In the genomic region with DNA sequence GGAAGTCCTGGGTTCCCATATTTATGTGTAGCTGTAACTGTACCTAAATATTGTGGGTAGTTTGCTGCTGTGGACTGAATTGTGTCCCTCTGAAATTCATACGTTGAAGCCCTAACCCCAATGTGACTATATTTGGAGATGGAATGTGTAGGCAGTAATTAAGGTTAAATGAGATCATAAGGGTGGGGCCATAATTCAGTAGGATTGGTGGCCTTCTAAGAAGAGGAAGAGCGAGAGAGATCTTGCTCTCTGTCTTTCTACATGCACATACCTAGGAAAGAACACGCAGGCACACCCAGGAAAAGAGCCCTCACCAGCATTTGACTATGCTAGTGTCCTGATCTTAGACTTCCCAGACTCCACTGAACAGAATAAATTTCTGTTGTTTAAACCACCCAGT, we compare ENCODE assay signal across 27 cellular contexts.
"Had no signal": no experiment of that assay in that cellular context is flagged by ENCODE, and none has a peak within 500 bp of the region (broad histone marks: within the 10 kb centered on the region; RNA-seq: fewer than 3 reads in every experiment).

No MANE protein-coding gene starts in this region.

- DNase-seq: stimulated activated CD4-positive, alpha-beta T cell treated with anti-CD3 and anti-CD28 coated beads, Interleukin-2, amount 100 ng/mL, for 48 hours; stimulated activated CD4-positive, alpha-beta T cell treated with anti-CD3 and anti-CD28 coated beads, Interleukin-4, amount 100 ng/mL, for 1 hour; stimulated activated CD4-positive, alpha-beta T cell treated with anti-CD3 and anti-CD28 coated beads, Interleukin-4, amount 100 ng/mL, for 24 hours; stimulated activated CD4-positive, alpha-beta T cell treated with anti-CD3 and anti-CD28 coated beads, Interleukin-4, amount 100 ng/mL, for 4 hours; stimulated activated CD8-positive, alpha-beta memory T cell treated with anti-CD3 and anti-CD28 coated beads, Interleukin-4, amount 100 ng/mL, for 48 hours; stimulated activated naive B cell treated with anti-CD40 and anti-IgM and Interleukin-4, amounts not matched to agents 10 μg/mL and 1 μg/mL and 100 μg/mL, for 72 hours; stimulated activated naive CD4-positive, alpha-beta T cell; stimulated activated naive CD4-positive, alpha-beta T cell treated with Interleukin-2 at 50 U/mL for 16 hours; stimulated activated naive CD8-positive, alpha-beta T cell treated with anti-CD3 and anti-CD28 coated beads, Interleukin-15, amount 100 ng/mL, for 72 hours; stimulated activated naive CD8-positive, alpha-beta T cell treated with anti-CD3 and anti-CD28 coated beads, Interleukin-15, Interleukin-2, amounts not matched to agents 100 U/mL and 50 U/mL, for 24 hours; stomach; substantia nigra; testis; thyroid gland; tibial artery; transverse colon; trophoblast cell; upper lobe of left lung; upper lobe of right lung; uterus had no signal

- H3K9me3 Mint-ChIP-seq: stimulated activated effector memory CD8-positive, alpha-beta T cell treated with anti-CD3 and anti-CD28 coated beads, Interleukin-12 subunit alpha, Interleukin-12 subunit beta, amount 100 ng/mL, for 72 hours; stimulated activated naive CD8-positive, alpha-beta T cell treated with anti-CD3 and anti-CD28 coated beads, Interleukin-15, amount 100 ng/mL, for 72 hours; stimulated activated naive CD8-positive, alpha-beta T cell treated with anti-CD3 and anti-CD28 coated beads, Interleukin-15, Interleukin-2, amounts not matched to agents 100 ng/mL and 50 ng/mL, for 24 hours had no signal

- H3K4me1 Mint-ChIP-seq: stimulated activated effector memory CD8-positive, alpha-beta T cell treated with anti-CD3 and anti-CD28 coated beads, Interleukin-12 subunit alpha, Interleukin-12 subunit beta, amount 100 ng/mL, for 72 hours; stimulated activated naive B cell treated with anti-CD40 and anti-IgM and Interleukin-4, amounts not matched to agents 10 μg/mL and 1 μg/mL and 100 μg/mL, for 72 hours; stimulated activated naive CD8-positive, alpha-beta T cell treated with anti-CD3 and anti-CD28 coated beads, Interleukin-15, amount 100 ng/mL, for 72 hours had no signal

- H3K27ac ChIP-seq: stomach, testis, thoracic aorta, thyroid gland, tibial artery, tibial nerve, transverse colon, upper lobe of left lung, upper lobe of right lung, uterus, vagina had no signal

- H3K4me3 Mint-ChIP-seq: stimulated activated effector memory CD8-positive, alpha-beta T cell treated with anti-CD3 and anti-CD28 coated beads, Interleukin-12 subunit alpha, Interleukin-12 subunit beta, amount 100 ng/mL, for 72 hours; stimulated activated memory B cell treated with anti-CD40 and anti-IgM and Interleukin-4, amounts not matched to agents 10 μg/mL and 1 μg/mL and 100 μg/mL, for 72 hours; stimulated activated naive B cell treated with anti-CD40 and anti-IgM and Interleukin-4, amounts not matched to agents 10 μg/mL and 1 μg/mL and 100 μg/mL, for 72 hours; stimulated activated naive CD8-positive, alpha-beta T cell treated with anti-CD3 and anti-CD28 coated beads, Interleukin-15, amount 100 ng/mL, for 72 hours; stimulated activated naive CD8-positive, alpha-beta T cell treated with anti-CD3 and anti-CD28 coated beads, Interleukin-15, Interleukin-2, amounts not matched to agents 100 ng/mL and 50 ng/mL, for 24 hours; type B pancreatic cell had no signal

- H3K27ac Mint-ChIP-seq: stimulated activated effector memory CD8-positive, alpha-beta T cell treated with anti-CD3 and anti-CD28 coated beads, Interleukin-12 subunit alpha, Interleukin-12 subunit beta, amount 100 ng/mL, for 72 hours; stimulated activated memory B cell treated with anti-CD40 and anti-IgM and Interleukin-4, amounts not matched to agents 10 μg/mL and 1 μg/mL and 100 μg/mL, for 72 hours; stimulated activated naive B cell treated with anti-CD40 and anti-IgM and Interleukin-4, amounts not matched to agents 10 μg/mL and 1 μg/mL and 100 μg/mL, for 72 hours; stimulated activated naive CD8-positive, alpha-beta T cell treated with anti-CD3 and anti-CD28 coated beads, Interleukin-15, amount 100 ng/mL, for 72 hours; stimulated activated naive CD8-positive, alpha-beta T cell treated with anti-CD3 and anti-CD28 coated beads, Interleukin-15, Interleukin-2, amounts not matched to agents 100 ng/mL and 50 ng/mL, for 24 hours; type B pancreatic cell had no signal

- H3K4me3 ChIP-seq: stomach, testis, thoracic aorta, thyroid gland, tibial artery, tibial nerve, transverse colon, upper lobe of left lung, upper lobe of right lung, uterus, vagina had no signal

- H3K9me3 ChIP-seq: stomach, testis, thoracic aorta, thyroid gland, tibial artery, tibial nerve, transverse colon, upper lobe of left lung, upper lobe of right lung, uterus, vagina had no signal

- H3K36me3 ChIP-seq: stomach, thoracic aorta, thyroid gland, tibial artery, tibial nerve, transverse colon, upper lobe of left lung, upper lobe of right lung, uterus, vagina had no signal

- H3K36me3 Mint-ChIP-seq: stimulated activated effector memory CD8-positive, alpha-beta T cell treated with anti-CD3 and anti-CD28 coated beads, Interleukin-12 subunit alpha, Interleukin-12 subunit beta, amount 100 ng/mL, for 72 hours; stimulated activated memory B cell treated with anti-CD40 and anti-IgM and Interleukin-4, amounts not matched to agents 10 μg/mL and 1 μg/mL and 100 μg/mL, for 72 hours; stimulated activated naive B cell treated with anti-CD40 and anti-IgM and Interleukin-4, amounts not matched to agents 10 μg/mL and 1 μg/mL and 100 μg/mL, for 72 hours; type B pancreatic cell had no signal

- H3K27me3 Mint-ChIP-seq: stimulated activated naive B cell treated with anti-CD40 and anti-IgM and Interleukin-4, amounts not matched to agents 10 μg/mL and 1 μg/mL and 100 μg/mL, for 72 hours; type B pancreatic cell had no signal

- H3K4me1 ChIP-seq: stomach, testis, thyroid gland, tibial artery, tibial nerve, transverse colon, upper lobe of left lung, upper lobe of right lung, uterus, vagina had no signal

- H3K27me3 ChIP-seq: stomach, testis, thyroid gland, tibial artery, tibial nerve, transverse colon, upper lobe of left lung, upper lobe of right lung, uterus, vagina had no signal

- ATAC-seq: stimulated activated effector memory CD8-positive, alpha-beta T cell treated with anti-CD3 and anti-CD28 coated beads, Interleukin-12 subunit alpha, Interleukin-12 subunit beta, amount 100 ng/mL, for 72 hours; stimulated activated memory B cell treated with anti-CD40 and anti-IgM and Interleukin-4, amounts not matched to agents 10 μg/mL and 1 μg/mL and 100 μg/mL, for 72 hours; stimulated activated naive B cell treated with anti-CD40 and anti-IgM and Interleukin-4, amounts not matched to agents 10 μg/mL and 1 μg/mL and 100 μg/mL, for 72 hours; stimulated activated naive CD8-positive, alpha-beta T cell treated with anti-CD3 and anti-CD28 coated beads, Interleukin-15, amount 100 ng/mL, for 72 hours; stimulated activated naive CD8-positive, alpha-beta T cell treated with anti-CD3 and anti-CD28 coated beads, Interleukin-15, Interleukin-2, amounts not matched to agents 100 U/mL and 50 U/mL, for 24 hours; upper lobe of right lung had no signal
